25 cellular contexts compared by ENCODE assay signal in genomic region chr2:140504596-140504995, GRCh38.
"Had no signal": no experiment of that assay in that cellular context is flagged by ENCODE, and none has a peak within 500 bp of the region (broad histone marks: within the 10 kb centered on the region; RNA-seq: fewer than 3 reads in every experiment).

No MANE protein-coding gene starts in this region.

- H3K36me3 Mint-ChIP-seq: activated CD8-positive, alpha-beta memory T cell treated with anti-CD3 and anti-CD28 coated beads, Interleukin-2, amount 10 ng/mL, durations not matched to agents 7 days and 5 days; activated naive CD4-positive, alpha-beta T cell treated with anti-CD3 and anti-CD28 coated beads, Interleukin-2, amount 10 ng/mL, durations not matched to agents 7 days and 5 days; type B pancreatic cell had no signal

- H3K4me1 Mint-ChIP-seq: activated CD4-positive, alpha-beta memory T cell treated with anti-CD3 and anti-CD28 coated beads, Interleukin-2, amount 10 ng/mL, durations not matched to agents 7 days and 5 days; activated CD4-positive, alpha-beta T cell treated with anti-CD3 and anti-CD28 coated beads, Interleukin-2, amount 10 ng/mL, durations not matched to agents 24 days and 14 days; activated CD8-positive, alpha-beta memory T cell treated with anti-CD3 and anti-CD28 coated beads, Interleukin-2, amount 10 ng/mL, durations not matched to agents 7 days and 5 days; activated naive CD4-positive, alpha-beta T cell treated with anti-CD3 and anti-CD28 coated beads, Interleukin-2, amount 10 ng/mL, durations not matched to agents 7 days and 5 days; central memory CD8-positive, alpha-beta T cell; nephron had no signal

- ATAC-seq: activated CD4-positive, CD25-positive, alpha-beta regulatory T cell treated with anti-CD3 and anti-CD28 coated beads, Interleukin-2, amount 50 U/mL, for 24 hours; activated CD8-positive, alpha-beta memory T cell treated with anti-CD3 and anti-CD28 coated beads, Interleukin-2, amount 10 ng/mL, durations not matched to agents 7 days and 5 days; effector memory CD8-positive, alpha-beta T cell; gastrocnemius medialis; left ventricle myocardium superior; pancreas; psoas muscle; right cardiac atrium had no signal

- H3K9me3 ChIP-seq: esophagus muscularis mucosa, gastrocnemius medialis, pancreas, psoas muscle, testis, vagina had no signal

- H3K9me3 Mint-ChIP-seq: activated CD4-positive, alpha-beta T cell treated with anti-CD3 and anti-CD28 coated beads, Interleukin-2, amount 10 ng/mL, durations not matched to agents 24 days and 14 days; nephron; type B pancreatic cell had no signal

- H3K27ac ChIP-seq: esophagus muscularis mucosa, gastrocnemius medialis, pancreas, psoas muscle, skin epidermis, testis, vagina had no signal

- H3K36me3 ChIP-seq: esophagus muscularis mucosa, gastrocnemius medialis, pancreas, vagina had no signal

- H3K27me3 ChIP-seq: esophagus muscularis mucosa, gastrocnemius medialis, pancreas, testis, vagina had no signal

- DNase-seq: activated CD4-positive, alpha-beta memory T cell treated with anti-CD3 and anti-CD28 coated beads, Interleukin-2, amount 10 ng/mL, durations not matched to agents 7 days and 5 days; activated CD4-positive, alpha-beta T cell treated with anti-CD3 and anti-CD28 coated beads, Interleukin-2, amount 10 ng/mL, durations not matched to agents 24 days and 14 days; activated CD8-positive, alpha-beta memory T cell treated with anti-CD3 and anti-CD28 coated beads, Interleukin-2, amount 10 ng/mL, durations not matched to agents 7 days and 5 days; activated effector memory CD4-positive, alpha-beta T cell treated with anti-CD3 and anti-CD28 coated beads, Interleukin-2, amount 50 U/mL, for 16 hours; activated naive CD4-positive, alpha-beta T cell treated with anti-CD3 and anti-CD28 coated beads, Interleukin-2, amount 10 ng/mL, durations not matched to agents 7 days and 5 days; activated T-cell treated with anti-CD3 and anti-CD28 coated beads for 4 hours; effector memory CD8-positive, alpha-beta T cell; gastrocnemius medialis; head of caudate nucleus; hypothalamus; left ventricle myocardium superior; pancreas; psoas muscle; right cardiac atrium; stimulated activated CD8-positive, alpha-beta memory T cell treated with anti-CD3 and anti-CD28 coated beads, Interleukin-4, amount 100 ng/mL, for 48 hours; stimulated activated naive CD4-positive, alpha-beta T cell; testis had no signal

- H3K27me3 Mint-ChIP-seq: activated CD4-positive, alpha-beta memory T cell treated with anti-CD3 and anti-CD28 coated beads, Interleukin-2, amount 10 ng/mL, durations not matched to agents 7 days and 5 days; activated CD4-positive, alpha-beta T cell treated with anti-CD3 and anti-CD28 coated beads, Interleukin-2, amount 10 ng/mL, durations not matched to agents 24 days and 14 days; activated CD8-positive, alpha-beta memory T cell treated with anti-CD3 and anti-CD28 coated beads, Interleukin-2, amount 10 ng/mL, durations not matched to agents 7 days and 5 days; activated naive CD4-positive, alpha-beta T cell treated with anti-CD3 and anti-CD28 coated beads, Interleukin-2, amount 10 ng/mL, durations not matched to agents 7 days and 5 days; central memory CD8-positive, alpha-beta T cell; effector memory CD8-positive, alpha-beta T cell; type B pancreatic cell had no signal

- H3K4me3 Mint-ChIP-seq: activated CD4-positive, alpha-beta memory T cell treated with anti-CD3 and anti-CD28 coated beads, Interleukin-2, amount 10 ng/mL, durations not matched to agents 7 days and 5 days; activated CD4-positive, alpha-beta T cell treated with anti-CD3 and anti-CD28 coated beads, Interleukin-2, amount 10 ng/mL, durations not matched to agents 24 days and 14 days; activated CD8-positive, alpha-beta memory T cell treated with anti-CD3 and anti-CD28 coated beads, Interleukin-2, amount 10 ng/mL, durations not matched to agents 7 days and 5 days; activated naive CD4-positive, alpha-beta T cell treated with anti-CD3 and anti-CD28 coated beads, Interleukin-2, amount 10 ng/mL, durations not matched to agents 7 days and 5 days; central memory CD8-positive, alpha-beta T cell; effector memory CD8-positive, alpha-beta T cell; nephron; type B pancreatic cell had no signal

- H3K4me1 ChIP-seq: esophagus muscularis mucosa, gastrocnemius medialis, pancreas, psoas muscle, testis, vagina had no signal

- H3K4me3 ChIP-seq: esophagus muscularis mucosa, gastrocnemius medialis, pancreas, psoas muscle, skin epidermis, testis, vagina had no signal

- H3K27ac Mint-ChIP-seq: activated CD4-positive, alpha-beta memory T cell treated with anti-CD3 and anti-CD28 coated beads, Interleukin-2, amount 10 ng/mL, durations not matched to agents 7 days and 5 days; activated CD4-positive, alpha-beta T cell treated with anti-CD3 and anti-CD28 coated beads, Interleukin-2, amount 10 ng/mL, durations not matched to agents 24 days and 14 days; activated CD8-positive, alpha-beta memory T cell treated with anti-CD3 and anti-CD28 coated beads, Interleukin-2, amount 10 ng/mL, durations not matched to agents 7 days and 5 days; activated naive CD4-positive, alpha-beta T cell treated with anti-CD3 and anti-CD28 coated beads, Interleukin-2, amount 10 ng/mL, durations not matched to agents 7 days and 5 days; effector memory CD8-positive, alpha-beta T cell; nephron; type B pancreatic cell had no signal

- FAIRE-seq: colon, pancreas had no signal
